23 cellular contexts compared by ENCODE assay signal in the genomic region with DNA sequence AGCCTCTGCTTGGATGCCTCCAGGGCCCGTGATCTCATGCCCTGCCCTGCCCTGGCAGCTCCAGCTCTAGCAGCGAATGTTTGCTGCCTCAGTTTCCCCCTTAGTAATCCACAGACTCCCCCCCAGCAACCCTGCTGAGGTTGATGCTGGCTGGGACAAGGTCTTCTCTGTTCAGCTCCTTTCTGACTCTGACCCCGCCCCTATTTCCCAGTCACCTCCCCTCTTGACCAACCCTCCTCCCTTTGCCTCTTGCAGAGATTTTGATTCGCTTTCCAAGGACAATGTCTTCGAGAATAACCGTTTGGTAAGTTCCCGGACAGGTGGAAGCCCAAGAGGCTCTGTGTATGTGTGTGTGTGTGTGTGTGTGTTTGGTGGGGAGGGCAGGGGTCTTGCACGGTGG. TPM values are rescaled to one million over a fixed set of nuclear protein-coding genes. Genes with fewer than 3 reads are reported as not detected.
A peak's percentile ranks its signal among the peaks of the same experiment; 100 is the strongest.
DNase-seq lines count a peak whose midpoint lies in the region; ATAC-seq and TF ChIP-seq lines count a peak whose summit lies in the region.
"Had no signal": no experiment of that assay in that cellular context is flagged by ENCODE, and none has a peak within 500 bp of the region (broad histone marks: within the 10 kb centered on the region; RNA-seq: fewer than 3 reads in every experiment).

No MANE protein-coding gene starts in this region.

- no peak for DNase-seq in activated CD4-positive, alpha-beta T cell treated with anti-CD3 and anti-CD28 coated beads for 36 hours
- DNase-seq in activated CD4-positive, alpha-beta T cell treated with anti-CD3 and anti-CD28 coated beads, Interleukin-2, amount 50 U/mL, for 4 hours = no peak
- no peak for DNase-seq in naive thymus-derived CD4-positive, alpha-beta T cell
- DNase-seq in tibial artery (no peak), body of pancreas (no peak), ecto neural progenitor cell (ENCODE audit: low spot score) (no peak)
- DNase-seq: activated naive CD8-positive, alpha-beta T cell treated with anti-CD3 and anti-CD28 coated beads, Interleukin-2, amount 50 U/mL, for 24 hours; activated T-cell treated with anti-CD3 and anti-CD28 coated beads, Interleukin-2, amount 50 U/mL, for 72 hours; BE2C; HCEC 1CT; islet precursor cell; NCI-H1092; NCI-H526 treated with DMSO at 0.1 percent for 48 hours; stimulated activated naive CD4-positive, alpha-beta T cell; WERI-Rb-1 had no signal

- no peak overlapping the region for H3K4me3 Mint-ChIP-seq in activated CD4-positive, alpha-beta T cell treated with anti-CD3 and anti-CD28 coated beads for 36 hours
- no peak overlapping the region for H3K4me3 Mint-ChIP-seq in naive thymus-derived CD4-positive, alpha-beta T cell
- H3K4me3 Mint-ChIP-seq: activated naive CD8-positive, alpha-beta T cell treated with anti-CD3 and anti-CD28 coated beads, Interleukin-2, amount 50 U/mL, for 24 hours; activated T-cell treated with anti-CD3 and anti-CD28 coated beads, Interleukin-2, amount 50 U/mL, for 72 hours; memory B cell; T-helper 1 cell treated with Interleukin-12 subunit alpha and Interleukin-12 subunit beta and Interleukin-4 antibody, amounts not matched to agents 30 μg/mL and 1 μg/mL, for 36 hours had no signal

- peaks cover 5% of the 10 kb centered on the region for H3K36me3 Mint-ChIP-seq in activated CD4-positive, alpha-beta T cell treated with anti-CD3 and anti-CD28 coated beads for 36 hours (ENCODE audit: low read depth)
- peaks cover 0 to 16% (median 4%) of the 10 kb centered on the region in 5 donors for H3K36me3 Mint-ChIP-seq in naive thymus-derived CD4-positive, alpha-beta T cell

- TF ChIP-seq POLR2A in body of pancreas (IDR thresholded peaks at IDR 0.05) = no peak

- peaks cover 0 to 14% (median 0%) of the 10 kb centered on the region in 3 experiments for H3K36me3 ChIP-seq in naive thymus-derived CD4-positive, alpha-beta T cell (ENCODE audit: control insufficient read depth in 2 of 3, insufficient read depth in 3 of 3, low read length in 3 of 3)
- peaks cover 24 to 49% (median 43%) of the 10 kb centered on the region in 3 donors for H3K36me3 ChIP-seq in tibial artery
- peaks cover 0 to 5% of the 10 kb centered on the region in 2 donors for H3K36me3 ChIP-seq in body of pancreas (replicated peaks in 1 of 2; ENCODE audit: insufficient read depth in 1 of 2, low read depth in 2 of 2)
- H3K36me3 ChIP-seq: BE2C, WERI-Rb-1 had no signal

- peaks cover 0 to 9% of the 10 kb centered on the region in 2 donors for H3K4me1 ChIP-seq in naive thymus-derived CD4-positive, alpha-beta T cell (ENCODE audit: control insufficient read depth in 2 of 2, insufficient read depth in 2 of 2, low read length in 2 of 2)
- H3K4me1 ChIP-seq in tibial artery (peaks cover 0 to 46% (median 39%) of the 10 kb centered on the region in 4 donors), body of pancreas (peaks cover 18% of the 10 kb centered on the region)
- H3K4me1 ChIP-seq: BE2C had no signal

- H3K4me1 Mint-ChIP-seq in activated CD4-positive, alpha-beta T cell treated with anti-CD3 and anti-CD28 coated beads for 36 hours = peaks cover 17% of the 10 kb centered on the region
- H3K4me1 Mint-ChIP-seq in naive thymus-derived CD4-positive, alpha-beta T cell = peaks cover 20 to 38% (median 28%) of the 10 kb centered on the region in 7 donors

- intact Hi-C loops in activated CD4-positive, alpha-beta T cell treated with anti-CD3 and anti-CD28 coated beads for 36 hours (cut with DNase I, micrococcal nuclease) = no loop called here
- intact Hi-C loops in naive thymus-derived CD4-positive, alpha-beta T cell (cut with micrococcal nuclease) = no loop called here
- intact Hi-C loops in tibial artery (cut with DNase I; ENCODE audit: low total_unique reads) (no loop called here), body of pancreas (cut with DNase I) (no loop called here)

- no peak overlapping the region for H3K27ac Mint-ChIP-seq in activated CD4-positive, alpha-beta T cell treated with anti-CD3 and anti-CD28 coated beads for 36 hours
- peak overlapping the region in 6 of 9 donors; percentile 30 to 72 (median 50) for H3K27ac Mint-ChIP-seq in naive thymus-derived CD4-positive, alpha-beta T cell
- H3K27ac Mint-ChIP-seq: activated naive CD8-positive, alpha-beta T cell treated with anti-CD3 and anti-CD28 coated beads, Interleukin-2, amount 50 U/mL, for 24 hours; activated T-cell treated with anti-CD3 and anti-CD28 coated beads, Interleukin-2, amount 50 U/mL, for 72 hours; memory B cell had no signal

- CTCF ChIA-PET in activated CD4-positive, alpha-beta T cell treated with anti-CD3 and anti-CD28 coated beads for 36 hours (lab: Charles Lee) = interaction anchor here (0.7 to 1.1 kb wide), 2 partner anchors 54 to 274 kb away, joined by 3 to 4 read pairs; no protein-coding TSS in a partner anchor
- CTCF ChIA-PET in naive thymus-derived CD4-positive, alpha-beta T cell (lab: Charles Lee) = no interaction called here

- POLR2A ChIA-PET in activated CD4-positive, alpha-beta T cell treated with anti-CD3 and anti-CD28 coated beads for 36 hours (lab: Charles Lee) = no interaction called here
- POLR2A ChIA-PET in naive thymus-derived CD4-positive, alpha-beta T cell (lab: Charles Lee) = no interaction called here

- H3K27ac ChIP-seq in cingulate gyrus (ENCODE audit: low read depth, low read length) = peak overlapping the region; percentile 61
- H3K27ac ChIP-seq in naive thymus-derived CD4-positive, alpha-beta T cell (ENCODE audit: low read depth, low read length) = no peak overlapping the region
- H3K27ac ChIP-seq in tibial artery = peak overlapping the region; percentile 69 to 86
- no peak overlapping the region for H3K27ac ChIP-seq in body of pancreas
- H3K27ac ChIP-seq: 22Rv1, hepatocyte had no signal

- no peaks in the 10 kb centered on the region for H3K9me3 ChIP-seq in naive thymus-derived CD4-positive, alpha-beta T cell (ENCODE audit: control insufficient read depth in 2 of 3, low read length in 3 of 3)
- H3K9me3 ChIP-seq in tibial artery (no peaks in the 10 kb centered on the region), body of pancreas (no peaks in the 10 kb centered on the region)
- H3K9me3 ChIP-seq: BE2C had no signal

- H3K4me3 ChIP-seq in naive thymus-derived CD4-positive, alpha-beta T cell (ENCODE audit: low read length) = no peak overlapping the region
- H3K4me3 ChIP-seq in tibial artery = no peak overlapping the region
- H3K4me3 ChIP-seq in body of pancreas = no peak overlapping the region
- H3K4me3 ChIP-seq: hepatocyte had no signal

- peak; percentile 18 for ATAC-seq in activated CD4-positive, alpha-beta T cell treated with anti-CD3 and anti-CD28 coated beads for 36 hours
- no peak for ATAC-seq in naive thymus-derived CD4-positive, alpha-beta T cell
- no peak for ATAC-seq in GM21717 (IDR thresholded peaks at IDR 0.05; ENCODE audit: unreplicated experiment)
- ATAC-seq in body of pancreas = no peak
- ATAC-seq: activated naive CD8-positive, alpha-beta T cell treated with anti-CD3 and anti-CD28 coated beads, Interleukin-2, amount 50 U/mL, for 24 hours had no signal

- H3K27me3 Mint-ChIP-seq in activated CD4-positive, alpha-beta T cell treated with anti-CD3 and anti-CD28 coated beads for 36 hours = no peaks in the 10 kb centered on the region
- H3K27me3 Mint-ChIP-seq in naive thymus-derived CD4-positive, alpha-beta T cell = no peaks in the 10 kb centered on the region
- H3K27me3 Mint-ChIP-seq: activated naive CD8-positive, alpha-beta T cell treated with anti-CD3 and anti-CD28 coated beads, Interleukin-2, amount 50 U/mL, for 24 hours; memory B cell had no signal

- TF ChIP-seq CTCF in tibial artery (IDR thresholded peaks at IDR 0.05) (no peak), body of pancreas (IDR thresholded peaks at IDR 0.05) (no peak)

- H3K9me3 Mint-ChIP-seq in activated CD4-positive, alpha-beta T cell treated with anti-CD3 and anti-CD28 coated beads for 36 hours (ENCODE audit: low read depth) = no peaks in the 10 kb centered on the region
- peaks cover 0 to 2% (median 0%) of the 10 kb centered on the region in 11 donors for H3K9me3 Mint-ChIP-seq in naive thymus-derived CD4-positive, alpha-beta T cell
- H3K9me3 Mint-ChIP-seq: activated naive CD8-positive, alpha-beta T cell treated with anti-CD3 and anti-CD28 coated beads, Interleukin-2, amount 50 U/mL, for 24 hours; activated T-cell treated with anti-CD3 and anti-CD28 coated beads, Interleukin-2, amount 50 U/mL, for 72 hours; memory B cell; T-helper 1 cell treated with Interleukin-12 subunit alpha and Interleukin-12 subunit beta and Interleukin-4 antibody, amounts not matched to agents 30 μg/mL and 1 μg/mL, for 36 hours had no signal

- WGBS in body of pancreas, 2 donors = 47 to 55% methylated on average over 8 of the region's 8 CpGs

- no peaks in the 10 kb centered on the region for H3K27me3 ChIP-seq in naive thymus-derived CD4-positive, alpha-beta T cell (ENCODE audit: control insufficient read depth in 2 of 2, insufficient read depth in 2 of 2, low read length in 2 of 2)
- H3K27me3 ChIP-seq in tibial artery (no peaks in the 10 kb centered on the region), body of pancreas (no peaks in the 10 kb centered on the region)
- H3K27me3 ChIP-seq: BE2C, hepatocyte had no signal

RNA-seq across cellular contexts. Expression of a gene that starts 5.6 kb away (rescaled TPM):
- total RNA-seq in activated CD4-positive, alpha-beta T cell treated with anti-CD3 and anti-CD28 coated beads for 36 hours = 10 to 100 TPM; 11.2 to 11.8 TPM
- 10 to 100 TPM; 22.2 to 40.0 (median 27.8) TPM for total RNA-seq in naive thymus-derived CD4-positive, alpha-beta T cell
- 1 to 10 TPM; 2.2 to 7.3 TPM for polyA plus RNA-seq in naive thymus-derived CD4-positive, alpha-beta T cell
- 10 to 100 TPM; 19.2 to 34.9 TPM for total RNA-seq in body of pancreas

RNA-seq across cellular contexts. Expression of a gene that starts 41.7 kb away (rescaled TPM):
- under 1 TPM in 1 of 2 experiments, not detected in 1; 0.16 TPM for total RNA-seq in activated CD4-positive, alpha-beta T cell treated with anti-CD3 and anti-CD28 coated beads for 36 hours
- under 1 TPM in 1 of 5 experiments, not detected in 4; 0.31 TPM for total RNA-seq in naive thymus-derived CD4-positive, alpha-beta T cell
- not detected for polyA plus RNA-seq in naive thymus-derived CD4-positive, alpha-beta T cell
- not detected for total RNA-seq in body of pancreas
- total RNA-seq: bronchial epithelial cell, G401 had no signal

RNA-seq across cellular contexts. Expression of a gene that starts 41.8 kb away (rescaled TPM):
- 10 to 100 TPM; 70.5 to 77.8 TPM for total RNA-seq in activated CD4-positive, alpha-beta T cell treated with anti-CD3 and anti-CD28 coated beads for 36 hours
- total RNA-seq in naive thymus-derived CD4-positive, alpha-beta T cell = 10 to 100 TPM; 25.9 to 67.8 (median 43.9) TPM
- 100 to 1,000 TPM; 108 to 137 TPM for polyA plus RNA-seq in naive thymus-derived CD4-positive, alpha-beta T cell
- 100 to 1,000 TPM in 1 of 2 donors, 10 to 100 TPM in 1; 43.8 to 119 TPM for total RNA-seq in body of pancreas

Comparison
In these comparisons a context has a peak if more than half of its experiments do, and no peak if none do; other contexts are left out.
1. H3K27ac ChIP-seq: peak in cingulate gyrus (single experiment) and tibial artery (2 of 2); none in naive thymus-derived CD4-positive, alpha-beta T cell (single experiment) and body of pancreas (0 of 4).